Comparison of ENCODE assay signal across 8 cellular contexts in the genomic region with DNA sequence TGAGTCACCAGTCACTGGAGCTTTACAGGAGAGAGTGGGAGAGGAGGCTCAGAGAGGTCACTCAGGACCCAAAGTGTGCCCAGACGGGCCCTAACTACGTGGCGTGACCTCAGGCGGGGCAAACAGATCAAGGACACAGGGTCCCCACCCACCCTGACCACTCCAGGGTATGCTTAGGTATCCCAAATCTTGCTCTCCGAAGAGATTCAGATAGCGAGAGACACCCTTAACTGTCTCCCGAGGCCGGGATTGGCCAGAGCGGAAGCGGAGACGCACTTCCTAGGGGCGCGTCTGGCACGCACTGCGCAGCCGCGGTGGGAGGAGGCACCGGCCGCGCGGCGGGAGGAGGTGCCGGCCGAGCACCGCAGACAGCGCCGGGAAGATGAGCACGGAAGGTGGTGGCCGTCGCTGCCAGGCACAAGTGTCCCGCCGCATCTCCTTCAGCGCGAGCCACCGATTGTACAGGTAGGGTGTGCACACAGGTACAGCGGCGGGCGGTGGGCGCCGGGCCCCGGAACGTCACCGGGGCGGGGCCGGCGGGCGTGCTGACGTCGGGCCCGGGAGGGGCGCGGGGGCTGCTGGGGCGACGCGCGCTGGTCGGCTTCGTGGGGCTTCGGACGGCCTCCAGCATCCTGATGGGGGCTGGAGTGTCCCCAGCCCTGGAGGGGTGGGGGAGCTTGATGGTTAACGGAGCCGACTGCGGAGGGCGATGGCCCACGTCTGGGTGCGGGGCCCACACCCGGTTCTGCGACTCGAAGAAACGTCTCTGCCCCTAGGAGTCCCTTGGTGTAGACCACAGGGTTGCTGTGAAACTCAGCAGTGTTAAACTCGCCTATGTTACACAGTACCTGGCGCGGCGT. TPM values are rescaled to one million over a fixed set of nuclear protein-coding genes. Genes with fewer than 3 reads are reported as not detected.
A peak's percentile ranks its signal among the peaks of the same experiment; 100 is the strongest.
DNase-seq lines count a peak whose midpoint lies in the region; TF ChIP-seq lines count a peak whose summit lies in the region.

A gene (plus strand): TSS at position 367 of the 860 bp plus-strand sequence. CDS start 16 bp downstream, at position 383.

- peaks cover 18% of the 10 kb centered on the region for H3K27me3 Mint-ChIP-seq in nephron progenitor cell (ENCODE audit: low read depth, poor library complexity)
- no peaks in the 10 kb centered on the region for H3K27me3 Mint-ChIP-seq in stimulated activated naive CD8-positive, alpha-beta T cell treated with anti-CD3 and anti-CD28 coated beads, Interleukin-15, Interleukin-2, amounts not matched to agents 100 ng/mL and 50 ng/mL, for 24 hours

- H3K4me3 ChIP-seq in LNCaP clone FGC (ENCODE audit: low read depth, low read length) (peak within 1 kb of the TSS; percentile 87), fibroblast of pulmonary artery (replicated peaks; ENCODE audit: low read depth, low read length) (peak within 1 kb of the TSS; percentile 87)

- H3K27ac Mint-ChIP-seq in nephron progenitor cell = peak within 1 kb of the TSS; percentile 78
- H3K27ac Mint-ChIP-seq in stimulated activated naive CD8-positive, alpha-beta T cell treated with anti-CD3 and anti-CD28 coated beads, Interleukin-15, Interleukin-2, amounts not matched to agents 100 ng/mL and 50 ng/mL, for 24 hours = peak within 1 kb of the TSS; percentile 93

- H3K9me3 Mint-ChIP-seq in nephron progenitor cell = peaks cover 13% of the 10 kb centered on the region
- no peaks in the 10 kb centered on the region for H3K9me3 Mint-ChIP-seq in stimulated activated naive CD8-positive, alpha-beta T cell treated with anti-CD3 and anti-CD28 coated beads, Interleukin-15, Interleukin-2, amounts not matched to agents 100 ng/mL and 50 ng/mL, for 24 hours

- peak within 1 kb of the TSS; percentile 88 for H3K4me3 Mint-ChIP-seq in nephron progenitor cell
- H3K4me3 Mint-ChIP-seq in stimulated activated naive CD8-positive, alpha-beta T cell treated with anti-CD3 and anti-CD28 coated beads, Interleukin-15, Interleukin-2, amounts not matched to agents 100 ng/mL and 50 ng/mL, for 24 hours = peak within 1 kb of the TSS; percentile 86

- TF ChIP-seq CTCF in LNCaP clone FGC (IDR thresholded peaks at IDR 0.05; ENCODE audit: control insufficient read depth, extremely low read depth, insufficient read depth) (no peak), fibroblast of pulmonary artery (IDR thresholded peaks at IDR 0.05; ENCODE audit: low read length, missing control alignments) (no peak), nephron progenitor cell (IDR thresholded peaks at IDR 0.05) (no peak)

- H3K36me3 Mint-ChIP-seq in nephron progenitor cell (ENCODE audit: low read depth) = peaks cover 26% of the 10 kb centered on the region
- H3K36me3 Mint-ChIP-seq in stimulated activated naive CD8-positive, alpha-beta T cell treated with anti-CD3 and anti-CD28 coated beads, Interleukin-15, Interleukin-2, amounts not matched to agents 100 ng/mL and 50 ng/mL, for 24 hours (ENCODE audit: low read depth) = peaks cover 27% of the 10 kb centered on the region

- DNase-seq in ELF-1 (ENCODE audit: low read depth, low spot score) = peak; percentile 87
- DNase-seq in H4 (ENCODE audit: low spot score) = peak; percentile 80
- DNase-seq in LNCaP clone FGC (ENCODE audit: low read depth) = no peak
- DNase-seq in SHP77 (lab: John Stamatoyannopoulos, UW) = peak; percentile 83 to 86
- peak; percentile 80 for DNase-seq in activated effector memory CD4-positive, alpha-beta T cell treated with Interleukin-2 at 50 U/mL for 16 hours
- peak; percentile 87 for DNase-seq in fibroblast of pulmonary artery (ENCODE audit: low read depth)
- DNase-seq in nephron progenitor cell = peak; percentile 81

- H3K4me1 Mint-ChIP-seq in nephron progenitor cell = peaks cover 24% of the 10 kb centered on the region
- peaks cover 29% of the 10 kb centered on the region for H3K4me1 Mint-ChIP-seq in stimulated activated naive CD8-positive, alpha-beta T cell treated with anti-CD3 and anti-CD28 coated beads, Interleukin-15, Interleukin-2, amounts not matched to agents 100 ng/mL and 50 ng/mL, for 24 hours (ENCODE audit: low read depth)

RNA-seq across cellular contexts. Expression of the gene that starts here (rescaled TPM):
- 41.8 and 51.6 TPM in 2 replicates for total RNA-seq in H4 (2014; rRNA removed; shearing (Covaris generic))
